8 cellular contexts compared by ENCODE assay signal in the genomic region with DNA sequence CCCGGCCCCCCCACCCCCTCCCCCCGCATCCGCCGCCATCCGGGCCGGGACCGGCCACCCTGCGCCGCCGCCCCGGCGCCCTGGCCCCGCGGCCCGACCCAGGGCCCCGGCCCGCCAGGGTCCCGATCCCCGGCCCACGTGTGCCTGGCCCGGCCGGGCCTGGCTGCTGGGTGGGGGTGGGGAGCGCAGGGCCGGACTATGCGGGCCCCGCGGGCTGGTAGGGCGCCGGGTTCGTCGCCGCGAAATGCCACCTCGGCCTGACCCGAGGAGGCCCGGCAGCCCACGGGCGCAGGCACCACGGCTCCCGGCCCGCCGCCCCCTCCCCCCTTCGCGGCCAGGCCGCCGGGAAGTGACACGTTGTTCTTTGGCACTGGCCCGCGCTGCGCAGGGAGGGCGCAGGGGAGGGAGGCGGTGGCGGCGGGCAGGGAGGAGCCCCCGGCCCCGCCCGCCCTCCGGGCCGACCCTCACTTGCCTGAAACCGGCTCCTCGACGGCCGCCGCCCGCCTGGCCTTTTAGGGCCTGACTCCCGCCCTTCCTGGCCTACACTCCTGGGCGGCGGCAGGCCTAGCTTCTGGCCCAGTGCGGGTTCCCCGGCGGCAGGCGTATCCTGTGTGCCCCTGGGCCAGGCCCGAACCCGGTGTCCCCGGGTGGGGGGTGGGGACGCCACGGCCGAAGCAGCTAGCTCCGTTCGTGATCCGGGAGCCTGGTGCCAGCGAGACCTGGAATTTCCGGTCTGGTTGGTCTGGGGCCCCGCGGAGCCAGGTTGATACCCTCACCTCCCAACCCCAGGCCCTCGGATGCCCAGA. TPM values are rescaled to one million over a fixed set of nuclear protein-coding genes. Genes with fewer than 3 reads are reported as not detected.
A peak's percentile ranks its signal among the peaks of the same experiment; 100 is the strongest.
DNase-seq lines count a peak whose midpoint lies in the region; ATAC-seq and TF ChIP-seq lines count a peak whose summit lies in the region.

No MANE protein-coding gene starts in this region.

- peak; percentile 36 for ATAC-seq in HG02571 (IDR thresholded peaks at IDR 0.05; ENCODE audit: unreplicated experiment)
- ATAC-seq in lung (ENCODE audit: insufficient read depth, low FRiP score): peak; percentile 68

- H3K4me3 ChIP-seq in duodenal mucosa (ENCODE audit: low read depth in 1 of 2, low read length in 2 of 2) (peak overlapping the region; percentile 77 to 93), lung (peak overlapping the region; percentile 94)

- 0 to 1% methylated on average over 41 to 85 of the region's 86 CpGs for WGBS in lung, 2 donors

- no peak for TF ChIP-seq CTCF in lung (IDR thresholded peaks at IDR 0.05; ENCODE audit: control extremely low read depth, extremely low read depth)

- peak overlapping the region; percentile 67 to 99 for H3K9ac ChIP-seq in duodenal mucosa (ENCODE audit: low read depth in 1 of 2, low read length in 2 of 2)

- no peaks in the 10 kb centered on the region for H3K27me3 ChIP-seq in duodenal mucosa (ENCODE audit: control insufficient read depth in 1 of 2, insufficient read depth in 2 of 2, low read length in 2 of 2)
- no peaks in the 10 kb centered on the region for H3K27me3 ChIP-seq in lung (ENCODE audit: control insufficient read depth, insufficient read depth)

- H3K27ac ChIP-seq in duodenal mucosa (ENCODE audit: low read depth, low read length): peak overlapping the region; percentile 94
- H3K27ac ChIP-seq in lung (ENCODE audit: low read depth in 1 of 2, low read length in 1 of 2): peak overlapping the region; percentile 98 to 99

- peaks cover 4 to 26% of the 10 kb centered on the region in 2 donors for H3K36me3 ChIP-seq in duodenal mucosa (ENCODE audit: control insufficient read depth in 1 of 2, insufficient read depth in 2 of 2, low read length in 2 of 2)
- peaks cover 0 to 18% of the 10 kb centered on the region in 2 donors for H3K36me3 ChIP-seq in lung (ENCODE audit: control insufficient read depth in 2 of 2, insufficient read depth in 2 of 2, low read length in 2 of 2)

- no peaks in the 10 kb centered on the region for H3K9me3 ChIP-seq in duodenal mucosa (ENCODE audit: control insufficient read depth in 1 of 2, low read length in 2 of 2)
- H3K9me3 ChIP-seq in lung (ENCODE audit: control insufficient read depth in 2 of 2, insufficient read depth in 1 of 2, low read length in 1 of 2): no peaks in the 10 kb centered on the region

- peaks cover 28 to 37% of the 10 kb centered on the region in 2 donors for H3K4me1 ChIP-seq in duodenal mucosa (ENCODE audit: control insufficient read depth in 1 of 2, insufficient read depth in 2 of 2, low read length in 2 of 2)
- H3K4me1 ChIP-seq in lung (ENCODE audit: control insufficient read depth in 2 of 2, insufficient read depth in 2 of 2, low read length in 2 of 2): peaks cover 7 to 22% of the 10 kb centered on the region in 2 donors

- peak; percentile 11 for DNase-seq in DMS79 treated with DMSO at 0.1 percent for 48 hours (lab: John Stamatoyannopoulos, UW)
- no peak for DNase-seq in DMS79 (lab: John Stamatoyannopoulos, UW)
- peak; percentile 74 for DNase-seq in NCI-H146 (lab: John Stamatoyannopoulos, UW)
- DNase-seq in activated CD4-positive, alpha-beta T cell treated with anti-CD3 and anti-CD28 coated beads, Interleukin-2, amount 50 U/mL, for 1 hour: peak; percentile 62
- peak; percentile 82 for DNase-seq in lung (ENCODE audit: low spot score)
- peak; percentile 27 to 51 for DNase-seq in stimulated activated CD8-positive, alpha-beta memory T cell treated with anti-CD3 and anti-CD28 coated beads, Interleukin-2, amount 100 ng/mL, for 1 hour (ENCODE audit: low read depth in 2 of 2)

RNA-seq across cellular contexts. Expression of a gene that starts 0.5 kb away (rescaled TPM):
- total RNA-seq in lung: 100 to 1,000 TPM; 211 to 419 TPM
- polyA plus RNA-seq in lung: 100 to 1,000 TPM; 201 to 241 TPM

RNA-seq across cellular contexts. Expression of a gene that starts 15.9 kb away (rescaled TPM):
- 100 to 1,000 TPM; 119 to 214 TPM for total RNA-seq in lung
- 100 to 1,000 TPM in 1 of 2 donors, 10 to 100 TPM in 1; 78.7 to 222 TPM for polyA plus RNA-seq in lung

RNA-seq across cellular contexts. Expression of a gene that starts 22.5 kb away (rescaled TPM):
- 10 to 100 TPM; 15.8 to 21.4 TPM for total RNA-seq in lung
- 10 to 100 TPM; 12.9 to 15.5 TPM for polyA plus RNA-seq in lung

RNA-seq across cellular contexts. Expression of a gene that starts 39.1 kb away (rescaled TPM):
- under 1 TPM in 1 of 2 donors, not detected in 1; 0.15 TPM for total RNA-seq in lung
- not detected for polyA plus RNA-seq in lung

RNA-seq across cellular contexts. Expression of a gene that starts 46.5 kb away (rescaled TPM):
- 1 to 10 TPM; 5.7 to 8.7 TPM for total RNA-seq in lung
- polyA plus RNA-seq in lung: 1 to 10 TPM; 2.7 to 5.0 TPM
